ENCODE assay signal across 8 cellular contexts in genomic region chr6:28224131-28225055, GRCh38. TPM values are rescaled to one million over a fixed set of nuclear protein-coding genes. Genes with fewer than 3 reads are reported as not detected.
A peak's percentile ranks its signal among the peaks of the same experiment; 100 is the strongest.
DNase-seq lines count a peak whose midpoint lies in the region; ATAC-seq and TF ChIP-seq lines count a peak whose summit lies in the region.

No MANE protein-coding gene starts in this region.

- H3K27ac ChIP-seq in right cardiac atrium (ENCODE audit: low read length) (peak overlapping the region; percentile 16), smooth muscle cell (ENCODE audit: low read depth) (peak overlapping the region; percentile 40)

- intact Hi-C loops in right cardiac atrium (cut with DNase I) = loop anchor here in 1 of 4 donors (10.0 kb wide), 1 partner anchor 80 kb away; the partner anchor contains the start of gene ZKSCAN8

- H3K4me3 ChIP-seq in right cardiac atrium (ENCODE audit: low read length) (peak overlapping the region; percentile 54), smooth muscle cell (peak overlapping the region; percentile 96)

- no peak for TF ChIP-seq CTCF in smooth muscle cell (IDR thresholded peaks at IDR 0.05; ENCODE audit: borderline replicate concordance, insufficient read depth, poor library complexity, severe bottlenecking)

- DNase-seq in DMS79 treated with DMSO at 0.1 percent for 48 hours (lab: John Stamatoyannopoulos, UW) (peak; percentile 44), DMS79 (lab: John Stamatoyannopoulos, UW) (no peak), T-helper 17 cell (no peak), right cardiac atrium (no peak), smooth muscle cell (lab: John Stamatoyannopoulos, UW; ENCODE audit: unreplicated experiment) (no peak), cerebellar nuclear complex (lab: John Stamatoyannopoulos, UW) (no peak), COLO668 (lab: John Stamatoyannopoulos, UW; ENCODE audit: unreplicated experiment) (no peak)
- no peak for DNase-seq in stimulated activated CD4-positive, alpha-beta T cell treated with anti-CD3 and anti-CD28 coated beads, Interleukin-2, amount 100 ng/mL, for 24 hours

- H3F3A ChIP-seq in smooth muscle cell (ENCODE audit: low read depth) = no peaks in the 10 kb centered on the region

- peaks cover 8% of the 10 kb centered on the region for H3K36me3 Mint-ChIP-seq in T-helper 17 cell (ENCODE audit: low read depth)

- H3K9me3 ChIP-seq in T-helper 17 cell (ENCODE audit: control insufficient read depth, low read length, poor library complexity, severe bottlenecking) = no peaks in the 10 kb centered on the region
- H3K9me3 ChIP-seq in right cardiac atrium (ENCODE audit: control insufficient read depth, low read length) = no peaks in the 10 kb centered on the region
- no peaks in the 10 kb centered on the region for H3K9me3 ChIP-seq in smooth muscle cell (replicated peaks; ENCODE audit: low read depth)

- peak overlapping the region; percentile 89 for H3K4me3 Mint-ChIP-seq in T-helper 17 cell

- peaks cover 2% of the 10 kb centered on the region for H3K4me1 ChIP-seq in right cardiac atrium (ENCODE audit: control insufficient read depth, insufficient read depth, low read length)
- peaks cover 14% of the 10 kb centered on the region for H3K4me1 ChIP-seq in smooth muscle cell (ENCODE audit: low read depth)

- peaks cover 42% of the 10 kb centered on the region for H3K27me3 Mint-ChIP-seq in T-helper 17 cell

- no peak for ATAC-seq in T-helper 17 cell
- ATAC-seq in right cardiac atrium = no peak

- peaks cover 10% of the 10 kb centered on the region for H3K79me2 ChIP-seq in smooth muscle cell (ENCODE audit: low read depth)

- no peaks in the 10 kb centered on the region for H4K20me1 ChIP-seq in smooth muscle cell (ENCODE audit: low read depth)

- peaks cover 12% of the 10 kb centered on the region for H3K4me1 Mint-ChIP-seq in T-helper 17 cell

- H3K27me3 ChIP-seq in right cardiac atrium (ENCODE audit: control insufficient read depth, insufficient read depth) = no peaks in the 10 kb centered on the region
- peaks cover 17% of the 10 kb centered on the region for H3K27me3 ChIP-seq in smooth muscle cell (ENCODE audit: low read depth)

- WGBS in right cardiac atrium = 51% methylated on average over 9 of the region's 9 CpGs
- WGBS in smooth muscle cell (ENCODE audit: low lambda C conversion rate) = 60% methylated on average over 9 of the region's 9 CpGs

- peak overlapping the region; percentile 98 for H3K4me2 ChIP-seq in smooth muscle cell

- H3K9ac ChIP-seq in smooth muscle cell (ENCODE audit: low read depth) = peak overlapping the region; percentile 46

- H3K36me3 ChIP-seq in smooth muscle cell (ENCODE audit: low read depth) = peaks cover 7% of the 10 kb centered on the region

- H2AFZ ChIP-seq in smooth muscle cell (ENCODE audit: low read depth) = peak overlapping the region; percentile 93

- no peak overlapping the region for H3K27ac Mint-ChIP-seq in T-helper 17 cell

RNA-seq across cellular contexts. Expression of gene ZSCAN9, which starts 0.7 kb away (rescaled TPM):
- total RNA-seq in T-helper 17 cell = 1 to 10 TPM; 1.6 to 1.9 TPM
- 10 to 100 TPM in 1 of 4 donors, 1 to 10 TPM in 3; 8.4 to 11.3 (median 8.8) TPM for total RNA-seq in right cardiac atrium
- polyA plus RNA-seq in right cardiac atrium = 8.7 TPM
- 18.3 and 18.4 TPM in 2 replicates for total RNA-seq in smooth muscle cell
- 7.3 and 12.4 TPM in 2 replicates for polyA plus RNA-seq in smooth muscle cell

RNA-seq across cellular contexts. Expression of gene ZKSCAN4, which starts 27.7 kb away (rescaled TPM):
- total RNA-seq in T-helper 17 cell = 1 to 10 TPM; 1.1 to 2.1 TPM
- 1 to 10 TPM; 3.3 to 4.0 (median 3.6) TPM for total RNA-seq in right cardiac atrium
- 1.5 TPM for polyA plus RNA-seq in right cardiac atrium
- 4.5 and 5.1 TPM in 2 replicates for total RNA-seq in smooth muscle cell
- 5.2 TPM in 2 replicates for polyA plus RNA-seq in smooth muscle cell

RNA-seq across cellular contexts. Expression of gene NKAPL, which starts 34.7 kb away (rescaled TPM):
- total RNA-seq in T-helper 17 cell (not detected), right cardiac atrium (1 to 10 TPM; 6.1 to 6.4 (median 6.2) TPM), smooth muscle cell (not detected in 2 replicates)
- polyA plus RNA-seq in right cardiac atrium (5.5 TPM), smooth muscle cell (0.18 and 0.28 TPM in 2 replicates)

RNA-seq across cellular contexts. Expression of gene ZSCAN26, which starts 42.5 kb away (rescaled TPM):
- total RNA-seq in T-helper 17 cell (10 to 100 TPM in 1 of 2 donors, 1 to 10 TPM in 1; 7.3 to 14.9 TPM), right cardiac atrium (10 to 100 TPM; 12.0 to 20.2 (median 15.2) TPM), smooth muscle cell (16.1 and 22.4 TPM in 2 replicates)
- polyA plus RNA-seq in right cardiac atrium (11.4 TPM), smooth muscle cell (7.0 and 10.7 TPM in 2 replicates)

RNA-seq across cellular contexts. Expression of gene PGBD1, which starts 57.0 kb away (rescaled TPM):
- total RNA-seq in T-helper 17 cell = 1 to 10 TPM; 1.1 to 1.3 TPM
- total RNA-seq in right cardiac atrium = 1 to 10 TPM; 3.0 to 3.6 (median 3.2) TPM
- polyA plus RNA-seq in right cardiac atrium = 2.3 TPM
- total RNA-seq in smooth muscle cell = 9.2 and 15.1 TPM in 2 replicates
- 8.1 and 9.7 TPM in 2 replicates for polyA plus RNA-seq in smooth muscle cell
